In the genomic region with DNA sequence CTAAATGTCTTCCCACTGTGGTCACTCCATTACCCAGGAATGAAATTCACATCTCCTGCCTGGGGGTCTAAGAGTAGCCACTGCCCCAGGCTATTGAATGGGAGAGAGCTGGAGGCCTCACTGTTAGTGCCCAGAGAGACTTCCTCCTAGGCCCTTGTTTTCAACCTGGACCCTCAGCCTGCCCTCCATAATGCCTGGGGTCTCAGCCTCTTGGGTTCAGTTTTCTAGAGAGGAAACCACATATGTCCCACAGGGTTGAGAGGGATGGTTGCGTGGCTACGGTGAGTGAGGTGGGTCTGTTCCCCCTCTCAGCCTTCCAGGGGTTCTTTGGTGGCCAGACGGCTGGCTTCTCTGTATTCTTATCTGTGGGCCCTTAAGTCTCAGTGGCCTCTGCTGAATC, we compare ENCODE assay signal across 26 cellular contexts. TPM values are rescaled to one million over a fixed set of nuclear protein-coding genes. Genes with fewer than 3 reads are reported as not detected.
DNase-seq lines count a peak whose midpoint lies in the region; FAIRE-seq and TF ChIP-seq lines count a peak whose summit lies in the region.
"Had no signal": no experiment of that assay in that cellular context is flagged by ENCODE, and none has a peak within 500 bp of the region (broad histone marks: within the 10 kb centered on the region; RNA-seq: fewer than 3 reads in every experiment).

No MANE protein-coding gene starts in this region.

- H2AK5ac ChIP-seq in H9 (ENCODE audit: insufficient read length, low read length) (no peak overlapping the region), H1 (ENCODE audit: low read depth, low read length) (no peak overlapping the region)

- TF ChIP-seq RAD21 in H1 (IDR thresholded peaks at IDR 0.05 in 1 of 2, conservative IDR thresholded peaks at IDR 0.05 in 1 of 2; ENCODE audit: low read depth in 2 of 2, low read length in 2 of 2), result no peak

- no peak overlapping the region for H3K18ac ChIP-seq in H9 (ENCODE audit: insufficient read length, low read depth, low read length)
- no peak overlapping the region for H3K18ac ChIP-seq in H1 (ENCODE audit: extremely low read depth, low read length)

- no peaks in the 10 kb centered on the region for H3K27me3 Mint-ChIP-seq in H9 (ENCODE audit: low read depth)
- no peaks in the 10 kb centered on the region for H3K27me3 Mint-ChIP-seq in mesothelial cell of epicardium (ENCODE audit: low read depth)
- no peaks in the 10 kb centered on the region for H3K27me3 Mint-ChIP-seq in progenitor cell of endocrine pancreas
- H3K27me3 Mint-ChIP-seq: CD4-positive, alpha-beta memory T cell had no signal

- H2AFZ ChIP-seq in H9 (ENCODE audit: low read length) (no peak overlapping the region), H1 (ENCODE audit: low read length) (no peak overlapping the region)

- no peak for FAIRE-seq in H1 (lab: Jason Lieb, UNC)
- FAIRE-seq: A549, GM12891, H54 had no signal

- no peak overlapping the region for H2BK15ac ChIP-seq in H9 (ENCODE audit: low read depth, low read length)
- no peak overlapping the region for H2BK15ac ChIP-seq in H1 (ENCODE audit: low read length)

- TF ChIP-seq CTCF in H9 (conservative IDR thresholded peaks at IDR 0.05) (no peak), H1 (IDR thresholded peaks at IDR 0.05; ENCODE audit: control extremely low read depth in 1 of 3, insufficient read depth in 1 of 3, low read depth in 1 of 3, low read length in 3 of 3) (no peak), mesothelial cell of epicardium (IDR thresholded peaks at IDR 0.05; ENCODE audit: unreplicated experiment) (no peak), progenitor cell of endocrine pancreas (IDR thresholded peaks at IDR 0.05; ENCODE audit: unreplicated experiment) (no peak)

- H4K20me1 ChIP-seq in H9 (ENCODE audit: control insufficient read depth, insufficient read depth, insufficient read length) (no peaks in the 10 kb centered on the region), H1 (replicated peaks in 1 of 2; ENCODE audit: control insufficient read depth in 1 of 2, insufficient read depth in 2 of 2, low read length in 2 of 2) (no peaks in the 10 kb centered on the region)

- CTCF ChIA-PET in H1 (lab: Charles Lee; ENCODE audit: partially characterized antibody), result no interaction called here

- H3K4me3 ChIP-seq in H1 (ENCODE audit: extremely low read depth in 1 of 4, insufficient read depth in 2 of 4, low read depth in 3 of 4, low read length in 4 of 4), result no peak overlapping the region
- H3K4me3 ChIP-seq: A549, Peyer's patch had no signal

- DNase-seq in H9, result no peak
- DNase-seq in H1 (ENCODE audit: low read depth in 1 of 2, low spot score in 2 of 2), result no peak
- DNase-seq in mesothelial cell of epicardium (ENCODE audit: low spot score in 2 of 2, unreplicated experiment in 2 of 2), result no peak
- DNase-seq in progenitor cell of endocrine pancreas (ENCODE audit: low spot score, unreplicated experiment), result no peak
- no peak for DNase-seq in activated CD4-positive, CD25-positive, alpha-beta regulatory T cell (lab: John Stamatoyannopoulos, UW)
- DNase-seq in GM19240 (ENCODE audit: insufficient read length, low spot score), result no peak
- no peak for DNase-seq in stimulated activated CD4-positive, alpha-beta T cell treated with anti-CD3 and anti-CD28 coated beads, Interleukin-2, amount 100 ng/mL, for 48 hours
- no peak for DNase-seq in medulla oblongata (ENCODE audit: extremely low spot score)
- DNase-seq: AML-193; C1 segment of cervical spinal cord; CD4-positive, alpha-beta memory T cell; COR-L47; DMS 273 treated with DMSO at 0.1 percent for 48 hours; DMS79; GF-D8; MM.1S; NCI-H2029 treated with DMSO at 0.1 percent for 48 hours; NCI-H446 treated with DMSO at 0.1 percent for 48 hours; NCI-H526 treated with DMSO at 0.1 percent for 48 hours; Peyer's patch; SHP77 treated with DMSO at 0.1 percent for 48 hours had no signal

- peaks cover 4% of the 10 kb centered on the region for H3K79me1 ChIP-seq in H9 (ENCODE audit: insufficient read depth, low read depth, low read length, poor library complexity, severe bottlenecking)
- H3K79me1 ChIP-seq in H1 (ENCODE audit: low read depth, low read length), result peaks cover 3% of the 10 kb centered on the region; the same call in 1 of the 2 replicates

- TF ChIP-seq POLR2A in H1 (IDR thresholded peaks at IDR 0.05; ENCODE audit: control extremely low read depth in 1 of 2, low read depth in 2 of 2, low read length in 2 of 2), result peak in 1 of 2 experiments; percentile 36; a peak in 1 of 3 replicates

- H3K27me3 ChIP-seq in H9 (ENCODE audit: insufficient read depth, low read length) (no peaks in the 10 kb centered on the region), H1 (replicated peaks in 1 of 4; ENCODE audit: control insufficient read depth in 3 of 4, extremely low read depth in 1 of 4, insufficient read depth in 3 of 4, low read length in 3 of 4) (no peaks in the 10 kb centered on the region)
- H3K27me3 ChIP-seq: Peyer's patch had no signal

- H4K8ac ChIP-seq in H9 (replicated peaks; ENCODE audit: insufficient read length, low read depth, low read length) (no peak overlapping the region), H1 (ENCODE audit: extremely low read depth, insufficient read depth, low read length) (no peak overlapping the region)

- WGBS in H9 (ENCODE audit: extremely low coverage, insufficient read length, low lambda C conversion rate), result no CpG with 5 or more reads among the region's 3 CpGs
- WGBS in H1 (ENCODE audit: extremely low coverage in 1 of 2, insufficient coverage in 1 of 2, insufficient read length in 1 of 2, insufficient replicate concordance in 2 of 2, low coverage in 1 of 2, low lambda C conversion rate in 2 of 2, missing lambda C conversion rate in 1 of 2), 2 experiments, result 91% methylated on average over 3 of the region's 3 CpGs; no CpG with 5 or more reads in 1 of the 2 experiments

- H3T11ph ChIP-seq in H9 (ENCODE audit: low read length), result no peak overlapping the region

- POLR2A ChIA-PET in H1 (lab: Charles Lee; ENCODE audit: partially characterized antibody), result interaction anchor here (1.0 to 1.7 kb wide), 2 partner anchors 10 to 40 kb away, joined by 3 to 4 read pairs; no protein-coding TSS in a partner anchor

- H3K4me2 ChIP-seq in H9 (ENCODE audit: insufficient read depth, insufficient read length, low read length) (no peak overlapping the region), H1 (ENCODE audit: insufficient read depth in 1 of 2, low read depth in 2 of 2, low read length in 2 of 2) (no peak overlapping the region)
- H3K4me2 ChIP-seq: A549, KMS-11 had no signal

- H3K79me2 ChIP-seq in H9 (ENCODE audit: insufficient read depth, low read length) (peaks cover 41% of the 10 kb centered on the region; the same call in 1 of the 2 replicates), H1 (ENCODE audit: control insufficient read depth in 1 of 2, insufficient read depth in 2 of 2, low read length in 2 of 2) (peaks cover 7 to 96% of the 10 kb centered on the region in 2 experiments; a peak in 3 of 4 replicates)

- H3K56ac ChIP-seq in H9 (ENCODE audit: insufficient read length, low read depth, low read length), result no peak overlapping the region
- H3K56ac ChIP-seq in H1 (replicated peaks; ENCODE audit: insufficient read length, low read depth, low read length), result no peak overlapping the region

- H3K36me3 ChIP-seq in H1 (ENCODE audit: control insufficient read depth in 2 of 4, insufficient read depth in 4 of 4, low read length in 3 of 4), result peaks cover 0 to 9% (median 2%) of the 10 kb centered on the region in 4 experiments; a peak in 2 of 8 replicates
- H3K36me3 ChIP-seq: Peyer's patch had no signal

- no peaks in the 10 kb centered on the region for H3K23me2 ChIP-seq in H9 (ENCODE audit: insufficient read length, low read depth, low read length, poor library complexity, severe bottlenecking)
- H3K23me2 ChIP-seq in H1 (ENCODE audit: low read depth, low read length), result no peaks in the 10 kb centered on the region

- no peak overlapping the region for H2BK12ac ChIP-seq in H9 (ENCODE audit: insufficient read length, low read depth, low read length)
- H2BK12ac ChIP-seq in H1 (ENCODE audit: low read depth, low read length), result no peak overlapping the region

- H3K9me3 Mint-ChIP-seq in H9, result peaks cover 0 to 3% of the 10 kb centered on the region in 2 experiments; a peak in 3 of 5 replicates
- H3K9me3 Mint-ChIP-seq in mesothelial cell of epicardium, result peaks cover 2% of the 10 kb centered on the region
- no peaks in the 10 kb centered on the region for H3K9me3 Mint-ChIP-seq in progenitor cell of endocrine pancreas (ENCODE audit: low read depth)
- H3K9me3 Mint-ChIP-seq: CD4-positive, alpha-beta memory T cell; IgD-negative memory B cell had no signal

- H3K4me1 Mint-ChIP-seq in H9 (peaks cover 48 to 53% of the 10 kb centered on the region in 2 experiments), mesothelial cell of epicardium (peaks cover 77% of the 10 kb centered on the region), progenitor cell of endocrine pancreas (ENCODE audit: low read depth) (peaks cover 59% of the 10 kb centered on the region)
- H3K4me1 Mint-ChIP-seq: CD4-positive, alpha-beta memory T cell; IgD-negative memory B cell had no signal

- no peak overlapping the region for H2BK120ac ChIP-seq in H9 (ENCODE audit: low read depth, low read length, poor library complexity, severe bottlenecking)
- H2BK120ac ChIP-seq in H1 (replicated peaks; ENCODE audit: low read depth, low read length), result no peak overlapping the region

- no peak overlapping the region for H3K14ac ChIP-seq in H9 (ENCODE audit: insufficient read depth, low read length)
- no peak overlapping the region for H3K14ac ChIP-seq in H1 (ENCODE audit: insufficient read length)

- H3K23ac ChIP-seq in H9 (ENCODE audit: insufficient read length, low read depth, low read length), result no peak overlapping the region
- no peak overlapping the region for H3K23ac ChIP-seq in H1 (ENCODE audit: insufficient read length)

- no peak overlapping the region for H2BK20ac ChIP-seq in H9 (ENCODE audit: low read depth, low read length, poor library complexity, severe bottlenecking)
- H2BK20ac ChIP-seq in H1 (ENCODE audit: low read length), result no peak overlapping the region

- H2BK5ac ChIP-seq in H9 (ENCODE audit: insufficient read length, low read length) (no peak overlapping the region), H1 (ENCODE audit: low read depth, low read length) (no peak overlapping the region)

- no peak overlapping the region for H3K9ac ChIP-seq in H9 (ENCODE audit: extremely low read depth, insufficient read length, low read length)
- no peak overlapping the region; a peak in 1 of 7 replicates for H3K9ac ChIP-seq in H1 (replicated peaks in 1 of 4; ENCODE audit: extremely low read depth in 1 of 4, low read depth in 3 of 4, low read length in 3 of 4)
- H3K9ac ChIP-seq: KMS-11 had no signal

- H3K4me3 Mint-ChIP-seq in H9 (no peak overlapping the region), mesothelial cell of epicardium (no peak overlapping the region), progenitor cell of endocrine pancreas (ENCODE audit: low read depth) (no peak overlapping the region)
- H3K4me3 Mint-ChIP-seq: CD4-positive, alpha-beta memory T cell; IgD-negative memory B cell had no signal

- H3K36me3 Mint-ChIP-seq in H9 (ENCODE audit: insufficient read depth in 1 of 3, low read depth in 3 of 3), result peaks cover 11 to 20% (median 16%) of the 10 kb centered on the region in 3 experiments
- H3K36me3 Mint-ChIP-seq in mesothelial cell of epicardium, result peaks cover 6% of the 10 kb centered on the region
- H3K36me3 Mint-ChIP-seq in progenitor cell of endocrine pancreas (ENCODE audit: insufficient read depth), result peaks cover 7% of the 10 kb centered on the region
- H3K36me3 Mint-ChIP-seq: CD4-positive, alpha-beta memory T cell had no signal

- H3K4ac ChIP-seq in H9 (ENCODE audit: low read depth, low read length), result no peak overlapping the region
- no peak overlapping the region for H3K4ac ChIP-seq in H1 (replicated peaks; ENCODE audit: insufficient read length, low read depth, low read length)

- H3K4me1 ChIP-seq in H9 (ENCODE audit: insufficient read depth, low read length) (peaks cover 21% of the 10 kb centered on the region), H1 (replicated peaks in 1 of 4; ENCODE audit: control insufficient read depth in 3 of 4, insufficient read depth in 4 of 4, low read length in 3 of 4) (peaks cover 9 to 24% (median 20%) of the 10 kb centered on the region in 4 experiments; a peak in 4 of 7 replicates)
- H3K4me1 ChIP-seq: Peyer's patch had no signal

- H4K5ac ChIP-seq in H9 (ENCODE audit: insufficient read length, low read depth, low read length), result no peak overlapping the region
- H4K5ac ChIP-seq in H1 (ENCODE audit: insufficient read length, low read depth, low read length), result no peak overlapping the region

- no peak for TF ChIP-seq EP300 in H1 (IDR thresholded peaks at IDR 0.05; ENCODE audit: borderline replicate concordance in 1 of 2, low read depth in 2 of 2, low read length in 2 of 2)

- no peak overlapping the region for H4K91ac ChIP-seq in H9 (ENCODE audit: insufficient read length, low read depth, low read length)
- no peak overlapping the region for H4K91ac ChIP-seq in H1 (replicated peaks; ENCODE audit: insufficient read length, low read length)

- peak overlapping the region; percentile 29 to 45 (median 38); a peak in 3 of 7 replicates for H3K27ac Mint-ChIP-seq in H9
- H3K27ac Mint-ChIP-seq in mesothelial cell of epicardium, result peak overlapping the region; percentile 68
- peak overlapping the region; percentile 54 for H3K27ac Mint-ChIP-seq in progenitor cell of endocrine pancreas
- H3K27ac Mint-ChIP-seq: IgD-negative memory B cell had no signal

- H3K27ac ChIP-seq in H9 (ENCODE audit: insufficient read length, low read depth, low read length) (no peak overlapping the region), H1 (ENCODE audit: low read depth, low read length) (no peak overlapping the region)
- H3K27ac ChIP-seq: A549, KMS-11, Peyer's patch had no signal

- H3K9me3 ChIP-seq in H9 (ENCODE audit: control insufficient read depth, low read depth, low read length) (no peaks in the 10 kb centered on the region), H1 (ENCODE audit: insufficient read depth in 2 of 2, low read depth in 1 of 2, low read length in 1 of 2) (no peaks in the 10 kb centered on the region)
- H3K9me3 ChIP-seq: A549, Peyer's patch had no signal

RNA-seq across cellular contexts. Expression of a gene that starts 43.4 kb away (rescaled TPM):
- 45.9 and 47.3 TPM in 2 replicates for total RNA-seq in H9 (2021)
- 177 and 189 TPM in 2 replicates for total RNA-seq in H1 (2021; fragmentation: NEBNext Ultra II Directional; extraction: Animal tissue kit (Norgen Biotek cat#: 25700))
- 55.3 and 67.3 TPM in 2 replicates for polyA plus RNA-seq in H1 (2011; rRNA removed)
- polyA plus RNA-seq in H1 (2011; cell fraction: cytosol; rRNA removed), result 93.6 TPM
- 196 TPM for polyA plus RNA-seq in H1 (2011; cell fraction: nucleus; rRNA removed)
- 106 to 126 TPM (median 119 TPM) in 4 replicates for polyA plus RNA-seq in H1 (2012, experiment 1 of 2)
- polyA plus RNA-seq in H1 (2012, experiment 2 of 2), result 30.9 TPM
- polyA plus RNA-seq in H1 (2013, experiment 1 of 2), result 376 TPM
- 381 TPM for polyA plus RNA-seq in H1 (2013, experiment 2 of 2)
- 116 and 136 TPM in 2 replicates for polyA minus RNA-seq in H1 (2011; rRNA and poly(A)+ RNA removed)
- polyA minus RNA-seq in H1 (2011; cell fraction: cytosol; rRNA and poly(A)+ RNA removed), result 78.2 TPM
- polyA minus RNA-seq in H1 (2011; cell fraction: nucleus; rRNA and poly(A)+ RNA removed), result 202 TPM
- total RNA-seq in mesothelial cell of epicardium, result 78.6 to 84.8 TPM (median 83.7 TPM) in 3 replicates
- total RNA-seq in progenitor cell of endocrine pancreas, result 110 and 121 TPM in 2 replicates
